ENCODE assay signal across 20 cellular contexts in the genomic region with DNA sequence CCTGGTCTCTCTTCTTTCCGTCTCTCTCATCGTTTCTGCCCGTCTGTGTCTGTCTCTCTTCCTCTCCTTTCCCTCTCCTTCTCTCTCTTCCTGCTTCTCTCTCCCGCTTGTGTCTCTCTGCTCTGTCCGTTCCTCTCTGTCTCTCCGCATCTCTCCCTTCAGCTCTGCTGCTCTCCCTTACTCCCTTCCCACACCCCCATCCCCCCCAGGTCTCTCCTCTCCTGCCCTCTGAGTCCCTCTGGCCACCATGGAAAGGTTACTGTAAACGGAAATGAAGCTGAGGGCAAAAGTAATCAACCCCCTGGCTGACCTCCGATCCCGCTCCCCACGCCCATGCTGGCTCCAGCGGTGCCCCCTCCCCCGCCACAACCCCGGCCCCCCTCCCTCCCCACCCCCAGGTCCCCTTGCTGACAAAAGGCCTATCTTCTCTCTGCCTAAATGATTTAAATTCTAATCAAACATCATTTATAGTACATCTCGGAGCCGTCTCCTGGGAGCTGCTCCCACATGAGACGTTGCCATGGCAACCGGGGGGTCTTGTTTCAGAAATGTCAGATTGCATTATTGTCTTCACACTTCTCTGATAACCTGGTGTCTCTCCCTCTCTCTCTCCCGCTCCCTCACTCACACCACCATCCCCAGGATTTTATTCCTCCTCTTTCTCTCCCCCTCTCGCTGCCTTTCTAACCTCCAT.
DNase-seq lines count a peak whose midpoint lies in the region; ATAC-seq and TF ChIP-seq lines count a peak whose summit lies in the region.
"Had no signal": no experiment of that assay in that cellular context is flagged by ENCODE, and none has a peak within 500 bp of the region (broad histone marks: within the 10 kb centered on the region; RNA-seq: fewer than 3 reads in every experiment).

No MANE protein-coding gene starts in this region.

- H3K9me2 ChIP-seq in MM.1S (replicated peaks; ENCODE audit: insufficient read depth, low read length): no peaks in the 10 kb centered on the region

- peak overlapping the region; percentile 7 for H3K27ac Mint-ChIP-seq in glutamatergic neuron (ENCODE audit: unreplicated experiment)
- H3K27ac Mint-ChIP-seq: activated CD4-positive, alpha-beta memory T cell treated with anti-CD3 and anti-CD28 coated beads, Interleukin-2, amount 10 ng/mL, durations not matched to agents 7 days and 5 days; activated naive CD4-positive, alpha-beta T cell treated with anti-CD3 and anti-CD28 coated beads, Interleukin-2, amount 50 U/mL, for 72 hours; B cell; T-cell had no signal

- no peaks in the 10 kb centered on the region for H3K79me2 ChIP-seq in MM.1S (ENCODE audit: low read length)

- H3K36me3 ChIP-seq in A673 (ENCODE audit: insufficient read depth, low read length, poor library complexity, severe bottlenecking) (no peaks in the 10 kb centered on the region), MM.1S (replicated peaks; ENCODE audit: insufficient read depth, low read length) (no peaks in the 10 kb centered on the region)
- no peaks in the 10 kb centered on the region for H3K36me3 ChIP-seq in BLaER1 treated with 17β-estradiol and CSF1 and Interleukin-3, amounts not matched to agents 10 nM and 100 nM

- 18 to 22% methylated on average over 19 of the region's 19 CpGs for WGBS in lower leg skin, 2 donors

- no peak for TF ChIP-seq CTCF in A673 (conservative IDR thresholded peaks at IDR 0.05; ENCODE audit: low read depth, low read length)
- TF ChIP-seq CTCF in glutamatergic neuron (IDR thresholded peaks at IDR 0.05; ENCODE audit: partially characterized antibody, unreplicated experiment): no peak
- no peak for TF ChIP-seq CTCF in MM.1S (IDR thresholded peaks at IDR 0.05; ENCODE audit: low read length)
- TF ChIP-seq CTCF in lower leg skin (IDR thresholded peaks at IDR 0.05): no peak

- no peak for ATAC-seq in HG03469 (IDR thresholded peaks at IDR 0.05; ENCODE audit: unreplicated experiment)
- ATAC-seq: activated naive CD4-positive, alpha-beta T cell treated with anti-CD3 and anti-CD28 coated beads, Interleukin-2, amount 50 U/mL, for 72 hours; body of pancreas; left colon; T-cell had no signal

- TF ChIP-seq POLR2A in lower leg skin (IDR thresholded peaks at IDR 0.05): no peak

- no peaks in the 10 kb centered on the region for H3K9me3 ChIP-seq in A673 (ENCODE audit: low read depth, low read length, poor library complexity, severe bottlenecking)
- H3K9me3 ChIP-seq in BLaER1 treated with 17β-estradiol and CSF1 and Interleukin-3, amounts not matched to agents 10 nM and 100 nM (replicated peaks in 1 of 11): peaks cover 0 to 5% (median 0%) of the 10 kb centered on the region in 11 experiments; a peak in 2 of 22 replicates
- no peaks in the 10 kb centered on the region for H3K9me3 ChIP-seq in MM.1S (replicated peaks; ENCODE audit: insufficient read depth, low read length)
- H3K9me3 ChIP-seq: body of pancreas had no signal

- H3K9me3 Mint-ChIP-seq in glutamatergic neuron (ENCODE audit: unreplicated experiment): peaks cover 2% of the 10 kb centered on the region

- peak overlapping the region in 9 of 11 experiments; percentile 35 to 71 (median 54); a peak in 17 of 22 replicates for H3K4me2 ChIP-seq in BLaER1 treated with 17β-estradiol and CSF1 and Interleukin-3, amounts not matched to agents 10 nM and 100 nM
- H3K4me2 ChIP-seq in MM.1S (ENCODE audit: low read depth, low read length): no peak overlapping the region

- no peak overlapping the region for H3K4me3 ChIP-seq in A673 (ENCODE audit: low read depth, low read length, poor library complexity, severe bottlenecking)
- no peak overlapping the region for H3K4me3 ChIP-seq in BLaER1 treated with 17β-estradiol and CSF1 and Interleukin-3, amounts not matched to agents 10 nM and 100 nM
- no peak overlapping the region for H3K4me3 ChIP-seq in MM.1S (ENCODE audit: low read length)
- H3K4me3 ChIP-seq in lower leg skin (ENCODE audit: low read depth, poor library complexity, severe bottlenecking): no peak overlapping the region
- H3K4me3 ChIP-seq: body of pancreas had no signal

- peak; percentile 15 for DNase-seq in A673 (ENCODE audit: low spot score)
- DNase-seq in NCI-H2171 (lab: John Stamatoyannopoulos, UW): peak; percentile 84
- DNase-seq in glutamatergic neuron: peak; percentile 80
- no peak for DNase-seq in MM.1S
- no peak for DNase-seq in lower leg skin (ENCODE audit: low spot score in 2 of 2)
- DNase-seq in EL: no peak
- DNase-seq: activated CD4-positive, alpha-beta memory T cell treated with anti-CD3 and anti-CD28 coated beads, Interleukin-2, amount 10 ng/mL, durations not matched to agents 7 days and 5 days; activated T-cell treated with anti-CD3 and anti-CD28 coated beads, Interleukin-2, amount 50 U/mL, for 48 hours; body of pancreas; DMS153; foreskin melanocyte; left colon; NCI-H2081; NK-92 treated with Interleukin-12 subunit alpha and Interleukin-12 subunit beta, amount 100 ng/mL, for 24 hours; stimulated activated CD4-positive, alpha-beta T cell treated with anti-CD3 and anti-CD28 coated beads, Interleukin-2, amount 100 ng/mL, for 48 hours; T-cell had no signal

- no peak overlapping the region for H2AFZ ChIP-seq in MM.1S (ENCODE audit: low read length)

- peak overlapping the region; percentile 57 for H3K4me3 Mint-ChIP-seq in glutamatergic neuron (ENCODE audit: unreplicated experiment)
- H3K4me3 Mint-ChIP-seq: activated CD4-positive, alpha-beta memory T cell treated with anti-CD3 and anti-CD28 coated beads, Interleukin-2, amount 10 ng/mL, durations not matched to agents 7 days and 5 days; B cell; T-cell had no signal

- BruUV-seq in A673 (replicated peaks; lab: Mats Ljungman, UMichigan): no TSS peak

- H3K27me3 Mint-ChIP-seq in glutamatergic neuron (ENCODE audit: unreplicated experiment): peaks cover 6% of the 10 kb centered on the region

- CTCF ChIA-PET in A673 (lab: Charles Lee): no interaction called here

- H3K4me1 Mint-ChIP-seq in glutamatergic neuron (ENCODE audit: low read depth, unreplicated experiment): peaks cover 15% of the 10 kb centered on the region
- H3K4me1 Mint-ChIP-seq: activated CD4-positive, alpha-beta memory T cell treated with anti-CD3 and anti-CD28 coated beads, Interleukin-2, amount 10 ng/mL, durations not matched to agents 7 days and 5 days; B cell; T-cell had no signal

- H3K27ac ChIP-seq in A673 (ENCODE audit: low read depth, low read length, poor library complexity, severe bottlenecking) (no peak overlapping the region), MM.1S (ENCODE audit: low read length) (no peak overlapping the region)
- H3K27ac ChIP-seq in BLaER1 treated with 17β-estradiol and CSF1 and Interleukin-3, amounts not matched to agents 10 nM and 100 nM: no peak overlapping the region
- H3K27ac ChIP-seq: body of pancreas had no signal

- H4K20me1 ChIP-seq in BLaER1 treated with 17β-estradiol and CSF1 and Interleukin-3, amounts not matched to agents 10 nM and 100 nM: no peaks in the 10 kb centered on the region
- no peaks in the 10 kb centered on the region for H4K20me1 ChIP-seq in MM.1S (ENCODE audit: insufficient read depth, low read length)

- H3K27me3 ChIP-seq in A673 (replicated peaks; ENCODE audit: insufficient read depth, low read depth, low read length, poor library complexity): peaks cover 20% of the 10 kb centered on the region
- no peaks in the 10 kb centered on the region for H3K27me3 ChIP-seq in BLaER1 treated with 17β-estradiol and CSF1 and Interleukin-3, amounts not matched to agents 10 nM and 100 nM
- no peaks in the 10 kb centered on the region for H3K27me3 ChIP-seq in MM.1S (replicated peaks; ENCODE audit: insufficient read depth, low read length)

- H3K9ac ChIP-seq in BLaER1 treated with 17β-estradiol and CSF1 and Interleukin-3, amounts not matched to agents 10 nM and 100 nM: peak overlapping the region in 1 of 11 experiments; percentile 39; a peak in 1 of 22 replicates
- H3K9ac ChIP-seq in MM.1S (ENCODE audit: low read length): no peak overlapping the region

- peaks cover 7% of the 10 kb centered on the region for H3K4me1 ChIP-seq in A673 (ENCODE audit: insufficient read depth, low read length, poor library complexity, severe bottlenecking)
- H3K4me1 ChIP-seq in BLaER1 treated with 17β-estradiol and CSF1 and Interleukin-3, amounts not matched to agents 10 nM and 100 nM: peaks cover 0 to 38% (median 27%) of the 10 kb centered on the region in 10 experiments; a peak in 15 of 20 replicates
- no peaks in the 10 kb centered on the region for H3K4me1 ChIP-seq in MM.1S (ENCODE audit: low read length)

- H3K36me3 Mint-ChIP-seq in glutamatergic neuron (ENCODE audit: unreplicated experiment): peaks cover 10% of the 10 kb centered on the region
- H3K36me3 Mint-ChIP-seq: activated naive CD4-positive, alpha-beta T cell treated with anti-CD3 and anti-CD28 coated beads, Interleukin-2, amount 50 U/mL, for 72 hours; T-cell had no signal

- POLR2A ChIA-PET in A673 (lab: Charles Lee; ENCODE audit: low non-redundant PET): no interaction called here

- no peaks in the 10 kb centered on the region for H3F3A ChIP-seq in MM.1S (ENCODE audit: insufficient read depth, low read length)

- intact Hi-C loops in A673 (cut with micrococcal nuclease; ENCODE audit: unreplicated experiment): no loop called here
- intact Hi-C loops in lower leg skin (cut with DNase I; ENCODE audit: low total_unique reads): no loop called here

Comparison
In these comparisons a context has a peak if more than half of its experiments do, and no peak if none do; other contexts are left out.
1. DNase-seq: peak in A673 (single experiment), NCI-H2171 (single experiment) and glutamatergic neuron (single experiment); none in MM.1S (single experiment), lower leg skin (0 of 2) and EL (single experiment).